8 cellular contexts compared by ENCODE assay signal in genomic region chr3:133896002-133896761, GRCh38. TPM values are rescaled to one million over a fixed set of nuclear protein-coding genes. Genes with fewer than 3 reads are reported as not detected.
DNase-seq lines count a peak whose midpoint lies in the region; ATAC-seq lines count a peak whose summit lies in the region.

No MANE protein-coding gene starts in this region.

- H3K27me3 Mint-ChIP-seq in activated naive CD4-positive, alpha-beta T cell treated with anti-CD3 and anti-CD28 coated beads for 36 hours (ENCODE audit: low read depth), result peaks cover 36% of the 10 kb centered on the region

- in situ Hi-C loops in KBM-7 (cut with MboI; ENCODE audit: low pct_unique_long_range_greater_than_20kb, low sequenced_read_pairs), result no loop called here

- H3K4me3 Mint-ChIP-seq in activated naive CD4-positive, alpha-beta T cell treated with anti-CD3 and anti-CD28 coated beads for 36 hours, result peak overlapping the region; percentile 52
- peak overlapping the region; percentile 74 for H3K4me3 Mint-ChIP-seq in stimulated activated effector memory CD8-positive, alpha-beta T cell treated with anti-CD3 and anti-CD28 coated beads, Interleukin-12 subunit alpha, Interleukin-12 subunit beta, amount 100 ng/mL, for 72 hours

- intact Hi-C loops in activated naive CD4-positive, alpha-beta T cell treated with anti-CD3 and anti-CD28 coated beads for 36 hours (cut with micrococcal nuclease), result no loop called here

- DNase-seq in activated naive CD4-positive, alpha-beta T cell treated with anti-CD3 and anti-CD28 coated beads for 36 hours, result no peak
- DNase-seq in activated naive CD4-positive, alpha-beta T cell treated with Interleukin-2 at 50 U/mL for 16 hours, result no peak
- DNase-seq in iPS-NIHi11 (ENCODE audit: low spot score), result peak; percentile 47
- no peak for DNase-seq in stimulated activated effector memory CD8-positive, alpha-beta T cell treated with anti-CD3 and anti-CD28 coated beads, Interleukin-12 subunit alpha, Interleukin-12 subunit beta, amount 100 ng/mL, for 72 hours (ENCODE audit: low spot score in 2 of 2)
- DNase-seq in KBM-7, result no peak
- no peak for DNase-seq in SHP77 treated with DMSO at 0.1 percent for 48 hours (lab: John Stamatoyannopoulos, UW)

- peaks cover 4% of the 10 kb centered on the region for H3K4me1 Mint-ChIP-seq in activated naive CD4-positive, alpha-beta T cell treated with anti-CD3 and anti-CD28 coated beads for 36 hours (ENCODE audit: low read depth)
- H3K4me1 Mint-ChIP-seq in stimulated activated effector memory CD8-positive, alpha-beta T cell treated with anti-CD3 and anti-CD28 coated beads, Interleukin-12 subunit alpha, Interleukin-12 subunit beta, amount 100 ng/mL, for 72 hours, result peaks cover 18% of the 10 kb centered on the region

- CTCF ChIA-PET in activated naive CD4-positive, alpha-beta T cell treated with anti-CD3 and anti-CD28 coated beads for 36 hours (lab: Charles Lee), result interaction anchor here (0.6 to 1.2 kb wide), 2 partner anchors 32 to 87 kb away, joined by 3 read pairs; no protein-coding TSS in a partner anchor

- no peaks in the 10 kb centered on the region for H3K9me3 Mint-ChIP-seq in activated naive CD4-positive, alpha-beta T cell treated with anti-CD3 and anti-CD28 coated beads for 36 hours
- H3K9me3 Mint-ChIP-seq in stimulated activated effector memory CD8-positive, alpha-beta T cell treated with anti-CD3 and anti-CD28 coated beads, Interleukin-12 subunit alpha, Interleukin-12 subunit beta, amount 100 ng/mL, for 72 hours, result no peaks in the 10 kb centered on the region

- H3K36me3 Mint-ChIP-seq in activated naive CD4-positive, alpha-beta T cell treated with anti-CD3 and anti-CD28 coated beads for 36 hours (ENCODE audit: low read depth), result no peaks in the 10 kb centered on the region
- H3K36me3 Mint-ChIP-seq in stimulated activated effector memory CD8-positive, alpha-beta T cell treated with anti-CD3 and anti-CD28 coated beads, Interleukin-12 subunit alpha, Interleukin-12 subunit beta, amount 100 ng/mL, for 72 hours, result no peaks in the 10 kb centered on the region

- H3K27ac ChIP-seq in angular gyrus (ENCODE audit: low read depth, low read length), result peak overlapping the region; percentile 84

- ATAC-seq in stimulated activated effector memory CD8-positive, alpha-beta T cell treated with anti-CD3 and anti-CD28 coated beads, Interleukin-12 subunit alpha, Interleukin-12 subunit beta, amount 100 ng/mL, for 72 hours, result peak; percentile 55
- ATAC-seq in GM21360 (IDR thresholded peaks at IDR 0.05; ENCODE audit: unreplicated experiment), result no peak

- no peak overlapping the region for H3K27ac Mint-ChIP-seq in activated naive CD4-positive, alpha-beta T cell treated with anti-CD3 and anti-CD28 coated beads for 36 hours
- H3K27ac Mint-ChIP-seq in stimulated activated effector memory CD8-positive, alpha-beta T cell treated with anti-CD3 and anti-CD28 coated beads, Interleukin-12 subunit alpha, Interleukin-12 subunit beta, amount 100 ng/mL, for 72 hours, result peak overlapping the region; percentile 77

RNA-seq across cellular contexts. Expression of gene RAB6B, which starts 0.5 kb away (rescaled TPM):
- not detected for total RNA-seq in activated naive CD4-positive, alpha-beta T cell treated with anti-CD3 and anti-CD28 coated beads for 36 hours
